In the genomic region with DNA sequence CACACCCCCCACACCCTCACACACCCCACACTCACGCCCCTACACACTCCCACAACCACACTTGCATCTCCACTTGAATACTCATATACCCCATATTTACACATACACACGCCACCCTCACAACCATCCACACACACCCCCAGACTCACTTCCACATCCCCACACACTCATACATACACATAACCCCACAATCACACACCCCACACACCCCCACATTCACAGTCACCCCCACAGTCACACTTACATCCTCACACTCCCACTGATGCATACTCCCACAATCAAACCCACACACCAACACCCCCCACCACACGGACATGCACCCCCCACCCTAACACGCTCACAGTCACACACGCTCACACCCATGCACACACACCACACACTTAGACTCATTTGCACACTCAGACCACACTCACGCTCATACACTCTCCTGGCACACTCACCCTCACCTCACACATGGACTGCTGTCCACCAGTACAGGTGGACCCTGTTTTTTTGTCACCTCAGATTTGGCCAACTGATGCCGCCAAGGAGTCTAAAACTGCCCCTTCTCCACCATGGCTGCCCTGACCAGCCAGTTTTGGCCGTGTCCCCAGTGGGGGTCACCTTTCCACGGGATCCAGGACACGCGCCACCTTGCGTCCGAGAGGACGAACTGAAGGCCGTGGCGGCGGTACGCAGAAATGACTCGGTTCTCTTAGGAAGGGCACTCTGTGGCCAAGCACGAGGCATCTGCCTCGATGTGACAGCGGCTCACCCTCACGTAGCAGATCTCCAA, we compare ENCODE assay signal across 1 cellular context.
TF ChIP-seq lines count a peak whose summit lies in the region.

No MANE protein-coding gene starts in this region.

TF ChIP-seq in Ishikawa, 13 proteins besides CTCF, POLR2A, EP300 and RAD21 (continued from another document):
- TF ChIP-seq, protein P1, sequence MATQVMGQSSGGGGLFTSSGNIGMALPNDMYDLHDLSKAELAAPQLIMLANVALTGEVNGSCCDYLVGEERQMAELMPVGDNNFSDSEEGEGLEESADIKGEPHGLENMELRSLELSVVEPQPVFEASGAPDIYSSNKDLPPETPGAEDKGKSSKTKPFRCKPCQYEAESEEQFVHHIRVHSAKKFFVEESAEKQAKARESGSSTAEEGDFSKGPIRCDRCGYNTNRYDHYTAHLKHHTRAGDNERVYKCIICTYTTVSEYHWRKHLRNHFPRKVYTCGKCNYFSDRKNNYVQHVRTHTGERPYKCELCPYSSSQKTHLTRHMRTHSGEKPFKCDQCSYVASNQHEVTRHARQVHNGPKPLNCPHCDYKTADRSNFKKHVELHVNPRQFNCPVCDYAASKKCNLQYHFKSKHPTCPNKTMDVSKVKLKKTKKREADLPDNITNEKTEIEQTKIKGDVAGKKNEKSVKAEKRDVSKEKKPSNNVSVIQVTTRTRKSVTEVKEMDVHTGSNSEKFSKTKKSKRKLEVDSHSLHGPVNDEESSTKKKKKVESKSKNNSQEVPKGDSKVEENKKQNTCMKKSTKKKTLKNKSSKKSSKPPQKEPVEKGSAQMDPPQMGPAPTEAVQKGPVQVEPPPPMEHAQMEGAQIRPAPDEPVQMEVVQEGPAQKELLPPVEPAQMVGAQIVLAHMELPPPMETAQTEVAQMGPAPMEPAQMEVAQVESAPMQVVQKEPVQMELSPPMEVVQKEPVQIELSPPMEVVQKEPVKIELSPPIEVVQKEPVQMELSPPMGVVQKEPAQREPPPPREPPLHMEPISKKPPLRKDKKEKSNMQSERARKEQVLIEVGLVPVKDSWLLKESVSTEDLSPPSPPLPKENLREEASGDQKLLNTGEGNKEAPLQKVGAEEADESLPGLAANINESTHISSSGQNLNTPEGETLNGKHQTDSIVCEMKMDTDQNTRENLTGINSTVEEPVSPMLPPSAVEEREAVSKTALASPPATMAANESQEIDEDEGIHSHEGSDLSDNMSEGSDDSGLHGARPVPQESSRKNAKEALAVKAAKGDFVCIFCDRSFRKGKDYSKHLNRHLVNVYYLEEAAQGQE (IDR thresholded peaks at IDR 0.05; ENCODE audit: low read depth), result no peak
- TF ChIP-seq CEBPB (IDR thresholded peaks at IDR 0.05), result no peak
- no peak for TF ChIP-seq TEAD4 (IDR thresholded peaks at IDR 0.05)
- TF ChIP-seq, protein P2, sequence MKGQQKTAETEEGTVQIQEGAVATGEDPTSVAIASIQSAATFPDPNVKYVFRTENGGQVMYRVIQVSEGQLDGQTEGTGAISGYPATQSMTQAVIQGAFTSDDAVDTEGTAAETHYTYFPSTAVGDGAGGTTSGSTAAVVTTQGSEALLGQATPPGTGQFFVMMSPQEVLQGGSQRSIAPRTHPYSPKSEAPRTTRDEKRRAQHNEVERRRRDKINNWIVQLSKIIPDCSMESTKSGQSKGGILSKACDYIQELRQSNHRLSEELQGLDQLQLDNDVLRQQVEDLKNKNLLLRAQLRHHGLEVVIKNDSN (IDR thresholded peaks at IDR 0.05), result no peak
- no peak for TF ChIP-seq YY1 (IDR thresholded peaks at IDR 0.05; ENCODE audit: low read depth)
- TF ChIP-seq FOXM1 (IDR thresholded peaks at IDR 0.05; ENCODE audit: borderline replicate concordance, low read depth), result no peak
- TF ChIP-seq TCF12 (IDR thresholded peaks at IDR 0.05; ENCODE audit: low read depth), result no peak
- TF ChIP-seq ZBTB7A (IDR thresholded peaks at IDR 0.05; ENCODE audit: low read depth), result no peak
- TF ChIP-seq, protein P3, sequence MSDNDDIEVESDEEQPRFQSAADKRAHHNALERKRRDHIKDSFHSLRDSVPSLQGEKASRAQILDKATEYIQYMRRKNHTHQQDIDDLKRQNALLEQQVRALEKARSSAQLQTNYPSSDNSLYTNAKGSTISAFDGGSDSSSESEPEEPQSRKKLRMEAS (IDR thresholded peaks at IDR 0.05), result no peak
